10 cellular contexts compared by ENCODE assay signal in the genomic region with DNA sequence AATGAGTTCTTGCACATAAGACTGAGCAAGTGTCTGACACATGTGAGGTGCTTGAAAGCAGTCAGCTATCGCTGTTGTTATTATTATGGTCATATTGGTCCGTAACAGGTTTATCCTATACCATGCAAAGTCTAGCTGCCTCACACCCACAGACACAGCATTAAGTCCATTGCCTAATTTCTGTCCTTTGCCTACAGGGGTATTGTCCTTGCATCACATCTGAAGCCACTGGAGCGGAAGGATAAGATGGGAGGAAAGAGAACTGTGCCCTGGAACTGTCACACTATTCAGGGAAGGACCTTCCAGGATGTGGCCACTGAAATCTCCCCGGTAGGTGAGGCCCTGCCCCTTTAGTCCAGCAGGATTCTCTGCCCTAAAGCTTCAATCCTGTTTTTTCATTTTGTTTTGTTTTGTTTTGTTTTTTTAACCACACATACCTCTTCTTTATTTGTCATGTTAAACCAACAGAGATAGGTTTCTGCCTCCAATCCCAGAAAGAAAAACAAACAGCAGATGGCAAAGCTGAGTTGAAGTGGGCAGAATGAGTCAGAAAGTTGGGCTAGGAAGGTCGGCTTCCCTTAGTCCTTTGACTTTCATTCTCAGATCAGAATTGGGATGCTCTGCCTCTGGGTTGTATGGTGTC. TPM values are rescaled to one million over a fixed set of nuclear protein-coding genes. Genes with fewer than 3 reads are reported as not detected.
DNase-seq lines count a peak whose midpoint lies in the region; ATAC-seq, FAIRE-seq and TF ChIP-seq lines count a peak whose summit lies in the region.
"Had no signal": no experiment of that assay in that cellular context is flagged by ENCODE, and none has a peak within 500 bp of the region (broad histone marks: within the 10 kb centered on the region; RNA-seq: fewer than 3 reads in every experiment).

No MANE protein-coding gene starts in this region.

- H3K9me3 Mint-ChIP-seq in activated T-helper 2 cell treated with anti-CD3 and anti-CD28 coated beads, Interferon-gamma antibody, Interleukin-2, Interleukin-4, amounts not matched to agents 10 μg/mL and 5 μg/mL and 100 μg/mL, durations not matched to agents 14 hours and 24 hours and 36 hours, result no peaks in the 10 kb centered on the region
- no peaks in the 10 kb centered on the region for H3K9me3 Mint-ChIP-seq in nephron progenitor cell

- H3K9me3 ChIP-seq in ovary, result no peaks in the 10 kb centered on the region

- DNase-seq in AML-193 (lab: John Stamatoyannopoulos, UW) (peak; percentile 93), HTR-8/SVneo (ENCODE audit: insufficient read length, low spot score) (no peak), kidney epithelial cell (ENCODE audit: low read depth) (no peak), ovary (no peak), nephron progenitor cell (no peak), NCI-H146 (lab: John Stamatoyannopoulos, UW) (no peak)
- DNase-seq in activated T-helper 2 cell treated with anti-CD3 and anti-CD28 coated beads, Interferon-gamma antibody, Interleukin-2, Interleukin-4, amounts not matched to agents 10 μg/mL and 5 μg/mL and 100 μg/mL, durations not matched to agents 14 hours and 24 hours and 36 hours (ENCODE audit: low spot score), result no peak
- DNase-seq: T-helper 1 cell had no signal

- TF ChIP-seq POLR2A in ovary (IDR thresholded peaks at IDR 0.05), result no peak

- H3K36me3 ChIP-seq in kidney epithelial cell (ENCODE audit: control insufficient read depth, insufficient read depth, low read length), result no peaks in the 10 kb centered on the region
- H3K36me3 ChIP-seq in ovary, result no peaks in the 10 kb centered on the region

- peaks cover 13% of the 10 kb centered on the region for H3K4me1 Mint-ChIP-seq in activated T-helper 2 cell treated with anti-CD3 and anti-CD28 coated beads, Interferon-gamma antibody, Interleukin-2, Interleukin-4, amounts not matched to agents 10 μg/mL and 5 μg/mL and 100 μg/mL, durations not matched to agents 14 hours and 24 hours and 36 hours (ENCODE audit: low read depth)
- peaks cover 38% of the 10 kb centered on the region for H3K4me1 Mint-ChIP-seq in nephron progenitor cell

- FAIRE-seq in HTR-8/SVneo (lab: Jason Lieb, UNC), result peak; percentile 78

- H3K27me3 ChIP-seq in kidney epithelial cell (ENCODE audit: control insufficient read depth, insufficient read depth, low read length) (no peaks in the 10 kb centered on the region), ovary (no peaks in the 10 kb centered on the region)

- H3K27ac ChIP-seq in ovary, result no peak overlapping the region

- TF ChIP-seq CTCF in kidney epithelial cell (IDR thresholded peaks at IDR 0.05; ENCODE audit: insufficient read depth, low read length, poor library complexity, severe bottlenecking) (peak; percentile 19), ovary (IDR thresholded peaks at IDR 0.05) (no peak), nephron progenitor cell (IDR thresholded peaks at IDR 0.05) (no peak)

- no peak for TF ChIP-seq EP300 in ovary (IDR thresholded peaks at IDR 0.05)

- H3K4me1 ChIP-seq in ovary (ENCODE audit: insufficient read depth), result peaks cover 4% of the 10 kb centered on the region

- no peak overlapping the region for H3K27ac Mint-ChIP-seq in activated T-helper 2 cell treated with anti-CD3 and anti-CD28 coated beads, Interferon-gamma antibody, Interleukin-2, Interleukin-4, amounts not matched to agents 10 μg/mL and 5 μg/mL and 100 μg/mL, durations not matched to agents 14 hours and 24 hours and 36 hours
- H3K27ac Mint-ChIP-seq in nephron progenitor cell, result no peak overlapping the region

- H3K4me3 ChIP-seq in kidney epithelial cell (ENCODE audit: low read depth, low read length) (no peak overlapping the region), ovary (no peak overlapping the region)

- no peak for ATAC-seq in GM18861 (IDR thresholded peaks at IDR 0.05; ENCODE audit: unreplicated experiment)
- ATAC-seq: sciatic nerve had no signal

- 82 to 86% (median 84%) methylated on average over 5 of the region's 5 CpGs for WGBS in ovary, 3 donors

- intact Hi-C loops in activated T-helper 2 cell treated with anti-CD3 and anti-CD28 coated beads, Interferon-gamma antibody, Interleukin-2, Interleukin-4, amounts not matched to agents 10 μg/mL and 5 μg/mL and 100 μg/mL, durations not matched to agents 14 hours and 24 hours and 36 hours (cut with micrococcal nuclease), result no loop called here
- intact Hi-C loops in ovary (cut with DNase I), result no loop called here

- peaks cover 3% of the 10 kb centered on the region for H3K36me3 Mint-ChIP-seq in activated T-helper 2 cell treated with anti-CD3 and anti-CD28 coated beads, Interferon-gamma antibody, Interleukin-2, Interleukin-4, amounts not matched to agents 10 μg/mL and 5 μg/mL and 100 μg/mL, durations not matched to agents 14 hours and 24 hours and 36 hours (ENCODE audit: low read depth)
- no peaks in the 10 kb centered on the region for H3K36me3 Mint-ChIP-seq in nephron progenitor cell (ENCODE audit: low read depth)

- H3K27me3 Mint-ChIP-seq in activated T-helper 2 cell treated with anti-CD3 and anti-CD28 coated beads, Interferon-gamma antibody, Interleukin-2, Interleukin-4, amounts not matched to agents 10 μg/mL and 5 μg/mL and 100 μg/mL, durations not matched to agents 14 hours and 24 hours and 36 hours (ENCODE audit: low read depth), result peaks cover 12% of the 10 kb centered on the region
- H3K27me3 Mint-ChIP-seq in nephron progenitor cell (ENCODE audit: low read depth, poor library complexity), result peaks cover 3% of the 10 kb centered on the region

- H3K4me3 Mint-ChIP-seq in activated T-helper 2 cell treated with anti-CD3 and anti-CD28 coated beads, Interferon-gamma antibody, Interleukin-2, Interleukin-4, amounts not matched to agents 10 μg/mL and 5 μg/mL and 100 μg/mL, durations not matched to agents 14 hours and 24 hours and 36 hours (ENCODE audit: low read depth), result peak overlapping the region; percentile 20
- no peak overlapping the region for H3K4me3 Mint-ChIP-seq in nephron progenitor cell

RNA-seq across cellular contexts. Expression of gene EFTUD2, which starts 2.2 kb away (rescaled TPM):
- 194 and 215 TPM in 2 replicates for total RNA-seq in activated T-helper 2 cell treated with anti-CD3 and anti-CD28 coated beads, Interferon-gamma antibody, Interleukin-2, Interleukin-4, amounts not matched to agents 10 μg/mL and 5 μg/mL and 100 μg/mL, durations not matched to agents 14 hours and 24 hours and 36 hours
- total RNA-seq in kidney epithelial cell (98.4 and 103 TPM in 2 replicates), ovary (10 to 100 TPM; 28.4 to 78.7 (median 62.5) TPM)
- polyA plus RNA-seq in ovary, result 100 to 1,000 TPM in 1 of 2 donors, 10 to 100 TPM in 1; 22.2 to 111 TPM

RNA-seq across cellular contexts. Expression of gene GFAP, which starts 13.9 kb away (rescaled TPM):
- 0.34 TPM in 1 of 2 replicates, not detected in the other for total RNA-seq in activated T-helper 2 cell treated with anti-CD3 and anti-CD28 coated beads, Interferon-gamma antibody, Interleukin-2, Interleukin-4, amounts not matched to agents 10 μg/mL and 5 μg/mL and 100 μg/mL, durations not matched to agents 14 hours and 24 hours and 36 hours
- total RNA-seq in kidney epithelial cell (not detected in 2 replicates), ovary (1 to 10 TPM in 2 of 7 donors, under 1 TPM in 4, not detected in 1; 0.08 to 1.8 (median 0.49) TPM)
- polyA plus RNA-seq in ovary, result under 1 TPM; 0.27 to 0.97 TPM

RNA-seq across cellular contexts. Expression of gene KIF18B, which starts 46.1 kb away (rescaled TPM):
- 46.7 and 47.1 TPM in 2 replicates for total RNA-seq in activated T-helper 2 cell treated with anti-CD3 and anti-CD28 coated beads, Interferon-gamma antibody, Interleukin-2, Interleukin-4, amounts not matched to agents 10 μg/mL and 5 μg/mL and 100 μg/mL, durations not matched to agents 14 hours and 24 hours and 36 hours
- total RNA-seq in kidney epithelial cell (1.4 and 2.8 TPM in 2 replicates), ovary (under 1 TPM in 4 of 7 donors, not detected in 3; 0.10 to 0.79 (median 0.20) TPM)
- under 1 TPM; 0.13 to 0.19 TPM for polyA plus RNA-seq in ovary

RNA-seq across cellular contexts. Expression of gene HIGD1B, which starts 53.8 kb away (rescaled TPM):
- total RNA-seq in activated T-helper 2 cell treated with anti-CD3 and anti-CD28 coated beads, Interferon-gamma antibody, Interleukin-2, Interleukin-4, amounts not matched to agents 10 μg/mL and 5 μg/mL and 100 μg/mL, durations not matched to agents 14 hours and 24 hours and 36 hours, result not detected in 2 replicates
- total RNA-seq in kidney epithelial cell (not detected in 2 replicates), ovary (1 to 10 TPM; 1.1 to 5.6 (median 2.0) TPM)
- polyA plus RNA-seq in ovary, result 1 to 10 TPM; 6.3 to 6.8 TPM

Comparison
In these comparisons a context has a peak if more than half of its experiments do, and no peak if none do; other contexts are left out.
1. DNase-seq: peak in AML-193 (2 of 2); none in HTR-8/SVneo (single experiment), activated T-helper 2 cell treated with anti-CD3 and anti-CD28 coated beads, Interferon-gamma antibody, Interleukin-2, Interleukin-4, amounts not matched to agents 10 μg/mL and 5 μg/mL and 100 μg/mL, durations not matched to agents 14 hours and 24 hours and 36 hours (single experiment), kidney epithelial cell (single experiment), ovary (0 of 5), nephron progenitor cell (single experiment) and NCI-H146 (single experiment).
2. RNA of gene KIF18B, which starts 46.1 kb away (total RNA-seq): 46.7 to 47.1 TPM in activated T-helper 2 cell treated with anti-CD3 and anti-CD28 coated beads, Interferon-gamma antibody, Interleukin-2, Interleukin-4, amounts not matched to agents 10 μg/mL and 5 μg/mL and 100 μg/mL, durations not matched to agents 14 hours and 24 hours and 36 hours; 1.4 to 2.8 TPM in kidney epithelial cell and 0.10 to 0.79 TPM in ovary; every median in the first group is over 10 times any median in the second.